ENCODE assay signal across 12 cellular contexts in the genomic region with DNA sequence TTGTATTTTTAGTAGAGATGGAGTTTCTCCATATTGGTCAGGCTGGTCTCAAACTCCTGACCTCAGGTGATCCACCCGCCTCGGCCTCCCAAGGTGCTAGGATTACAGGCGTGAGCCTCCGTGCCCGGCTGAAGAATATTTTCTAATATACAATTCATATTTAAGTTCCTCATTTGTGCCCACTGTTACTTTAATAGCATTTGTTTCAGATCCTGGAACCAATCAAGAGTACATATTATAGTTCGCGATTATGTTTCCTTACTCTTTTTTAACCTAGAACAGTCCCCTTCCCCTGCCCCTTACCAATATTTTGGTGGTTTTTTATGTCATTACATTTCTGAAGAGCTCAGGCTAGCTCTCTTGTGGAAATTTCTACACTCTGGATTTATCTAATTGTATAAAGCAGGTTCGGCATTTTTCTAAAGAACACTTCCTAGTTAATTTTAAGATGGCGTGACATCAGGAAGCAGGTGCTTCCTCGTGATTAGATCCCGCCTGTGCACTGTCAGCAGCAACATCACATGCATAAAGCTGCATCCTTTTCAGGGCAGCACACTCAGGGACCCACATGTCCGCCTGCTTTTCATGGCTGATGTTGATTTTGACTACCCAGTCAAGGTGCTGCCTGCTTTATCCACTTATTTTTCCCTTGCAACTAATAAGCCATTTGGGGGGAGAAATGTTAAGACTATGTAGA.
DNase-seq lines count a peak whose midpoint lies in the region; ATAC-seq and TF ChIP-seq lines count a peak whose summit lies in the region.
"Had no signal": no experiment of that assay in that cellular context is flagged by ENCODE, and none has a peak within 500 bp of the region (broad histone marks: within the 10 kb centered on the region; RNA-seq: fewer than 3 reads in every experiment).

No MANE protein-coding gene starts in this region.

- H3K4me3 ChIP-seq in right cardiac atrium (ENCODE audit: low read length) (no peak overlapping the region), thymus (ENCODE audit: low read length) (peak overlapping the region; percentile 23)
- H3K4me3 ChIP-seq: vagina had no signal

- peak; percentile 26 for DNase-seq in NOMO-1 treated with DMSO at 0.1 percent for 48 hours (lab: John Stamatoyannopoulos, UW; ENCODE audit: unreplicated experiment)
- no peak for DNase-seq in NOMO-1 treated with dmso at 0.1 percent for 144 hours (lab: John Stamatoyannopoulos, UW; ENCODE audit: unreplicated experiment)
- DNase-seq in activated B cell treated with CpG ODN at 0.5 μM for 24 hours, result no peak
- DNase-seq in right cardiac atrium, result no peak
- DNase-seq in NCI-H526 treated with DMSO at 0.1 percent for 48 hours (lab: John Stamatoyannopoulos, UW), result no peak
- DNase-seq in effector CD4-positive, alpha-beta T cell, result no peak
- DNase-seq in activated T-cell treated with anti-CD3 and anti-CD28 coated beads, Interleukin-2, amount 50 U/mL, for 1 hour, result no peak
- DNase-seq: caudate nucleus, mammary epithelial cell, OCI-M1 had no signal

- POLR2A ChIA-PET in activated B cell treated with CpG ODN at 0.5 μM for 24 hours (lab: Charles Lee), result interaction anchor here (0.5 kb wide), 1 partner anchor 1014 kb away, joined by 5 read pairs; no protein-coding TSS in a partner anchor

- H3K4me1 ChIP-seq in right cardiac atrium (ENCODE audit: control insufficient read depth, insufficient read depth, low read length), result no peaks in the 10 kb centered on the region
- no peaks in the 10 kb centered on the region for H3K4me1 ChIP-seq in thymus (ENCODE audit: control insufficient read depth, insufficient read depth, low read length)
- H3K4me1 ChIP-seq: vagina had no signal

- peaks cover 19% of the 10 kb centered on the region for H3K4me1 Mint-ChIP-seq in activated B cell treated with CpG ODN at 0.5 μM for 24 hours

- ATAC-seq in activated B cell treated with CpG ODN at 0.5 μM for 24 hours (ENCODE audit: low read depth) (peak; percentile 88), right cardiac atrium (peak; percentile 61 to 71)

- H3K27me3 Mint-ChIP-seq in activated B cell treated with CpG ODN at 0.5 μM for 24 hours, result peaks cover 8% of the 10 kb centered on the region

- H3K27ac Mint-ChIP-seq in activated B cell treated with CpG ODN at 0.5 μM for 24 hours, result peak overlapping the region; percentile 94

- peak overlapping the region; percentile 10 for H3K27ac ChIP-seq in right cardiac atrium (ENCODE audit: low read length)
- no peak overlapping the region for H3K27ac ChIP-seq in thymus (ENCODE audit: low read depth)
- H3K27ac ChIP-seq: vagina had no signal

- TF ChIP-seq CTCF in activated B cell treated with CpG ODN at 0.5 μM for 24 hours (IDR thresholded peaks at IDR 0.05), result no peak

- peaks cover 5% of the 10 kb centered on the region for H3K9me3 Mint-ChIP-seq in activated B cell treated with CpG ODN at 0.5 μM for 24 hours

- CTCF ChIA-PET in activated B cell treated with CpG ODN at 0.5 μM for 24 hours (lab: Charles Lee), result interaction anchor here (2.7 kb wide), 1 partner anchor 41 kb away, joined by 6 read pairs; no protein-coding TSS in a partner anchor

- intact Hi-C loops in activated B cell treated with CpG ODN at 0.5 μM for 24 hours (cut with micrococcal nuclease) (loop anchor here (2.0 kb wide), 1 partner anchor 110 kb away; no protein-coding TSS in a partner anchor), right cardiac atrium (cut with DNase I) (loop anchor here in 1 of 4 donors (10.0 kb wide), 1 partner anchor 58 kb away; no protein-coding TSS in a partner anchor)

- WGBS in right cardiac atrium, result 58% methylated on average over 12 of the region's 12 CpGs
- WGBS in thymus, result 14% methylated on average over 12 of the region's 12 CpGs

- H3K9me3 ChIP-seq in right cardiac atrium (ENCODE audit: control insufficient read depth, low read length) (no peaks in the 10 kb centered on the region), thymus (ENCODE audit: control insufficient read depth) (no peaks in the 10 kb centered on the region)
- H3K9me3 ChIP-seq: vagina had no signal

- H3K36me3 ChIP-seq in thymus (ENCODE audit: control insufficient read depth, insufficient read depth), result no peaks in the 10 kb centered on the region
- H3K36me3 ChIP-seq: vagina had no signal

- no peaks in the 10 kb centered on the region for H3K36me3 Mint-ChIP-seq in activated B cell treated with CpG ODN at 0.5 μM for 24 hours (ENCODE audit: low read depth)

- H3K27me3 ChIP-seq in right cardiac atrium (ENCODE audit: control insufficient read depth, insufficient read depth), result no peaks in the 10 kb centered on the region
- no peaks in the 10 kb centered on the region for H3K27me3 ChIP-seq in thymus (ENCODE audit: control insufficient read depth, insufficient read depth)
- H3K27me3 ChIP-seq: vagina had no signal

- peak overlapping the region; percentile 80 for H3K4me3 Mint-ChIP-seq in activated B cell treated with CpG ODN at 0.5 μM for 24 hours
